In genomic region chr17:73191443-73192218, GRCh38 we compare ENCODE assay signal across 8 cellular contexts. TPM values are rescaled to one million over a fixed set of nuclear protein-coding genes. Genes with fewer than 3 reads are reported as not detected.
DNase-seq lines count a peak whose midpoint lies in the region; ATAC-seq and TF ChIP-seq lines count a peak whose summit lies in the region.

No MANE protein-coding gene starts in this region.

- peak; percentile 76 for DNase-seq in EH (ENCODE audit: low read depth)
- DNase-seq in HCEC 1CT, result peak; percentile 65
- peak; percentile 84 for DNase-seq in NCI-H1694 (lab: John Stamatoyannopoulos, UW)
- peak; percentile 31 for DNase-seq in T-helper 22 cell (ENCODE audit: low read depth)
- peak; percentile 76 for DNase-seq in astrocyte of the spinal cord (ENCODE audit: low read depth, low spot score)
- peak; percentile 80 for DNase-seq in sigmoid colon

- H3K27ac ChIP-seq in sigmoid colon, result peak overlapping the region; percentile 84 to 92 (median 88)

- H3K9me3 ChIP-seq in sigmoid colon, result no peaks in the 10 kb centered on the region

- TF ChIP-seq CTCF in astrocyte of the spinal cord (IDR thresholded peaks at IDR 0.05; ENCODE audit: low read depth, low read length) (peak; percentile 85), sigmoid colon (IDR thresholded peaks at IDR 0.05) (peak; percentile 41 to 79 (median 76))

- H3K27me3 ChIP-seq in sigmoid colon, result no peaks in the 10 kb centered on the region

- H3K4me3 ChIP-seq in astrocyte of the spinal cord (ENCODE audit: low read depth, low read length) (peak overlapping the region; percentile 79), iPS-11a (ENCODE audit: low read depth, low read length) (peak overlapping the region; percentile 84), sigmoid colon (peak overlapping the region; percentile 76 to 97 (median 90))

- ATAC-seq in HG03520 (IDR thresholded peaks at IDR 0.05; ENCODE audit: unreplicated experiment), result no peak

- 2 to 11% methylated on average over 26 of the region's 26 CpGs for WGBS in sigmoid colon, 2 donors

- intact Hi-C loops in sigmoid colon (cut with DNase I), result loop anchor here (2.0 to 5.0 kb wide), 3 partner anchors 41 to 176 kb away; partner anchors contain the start of gene SLC39A11

- peaks cover 0 to 23% (median 20%) of the 10 kb centered on the region in 4 donors for H3K4me1 ChIP-seq in sigmoid colon

- no peak for TF ChIP-seq POLR2A in sigmoid colon (IDR thresholded peaks at IDR 0.05)

- H3K36me3 ChIP-seq in sigmoid colon, result peaks cover 0 to 6% (median 1%) of the 10 kb centered on the region in 4 donors

- TF ChIP-seq EP300 in sigmoid colon (IDR thresholded peaks at IDR 0.05), result no peak

- in situ Hi-C loops in astrocyte of the spinal cord (cut with HindIII; ENCODE audit: low sequenced_read_pairs), result no loop called here

RNA-seq across cellular contexts. Expression of gene COG1, which starts 1.2 kb away (rescaled TPM):
- total RNA-seq in sigmoid colon, result 10 to 100 TPM; 18.5 to 33.5 (median 23.1) TPM
- 10 to 100 TPM; 17.5 to 19.2 (median 18.0) TPM for polyA plus RNA-seq in sigmoid colon

RNA-seq across cellular contexts. Expression of gene SSTR2, which starts 26.8 kb away (rescaled TPM):
- under 1 TPM; under 0.01 to 0.54 (median 0.30) TPM for total RNA-seq in sigmoid colon
- under 1 TPM; 0.46 to 0.95 (median 0.60) TPM for polyA plus RNA-seq in sigmoid colon

Comparison
In these comparisons a context has a peak if more than half of its experiments do, and no peak if none do; other contexts are left out.
1. DNase-seq: peak in every context shown above with its lines; median percentile 84 in NCI-H1694; 80 in sigmoid colon; 76 in EH; 76 in astrocyte of the spinal cord; 65 in HCEC 1CT; 31 in T-helper 22 cell.